ENCODE assay signal across 8 cellular contexts in genomic region chr10:17470246-17470645, GRCh38. TPM values are rescaled to one million over a fixed set of nuclear protein-coding genes. Genes with fewer than 3 reads are reported as not detected.
"Had no signal": no experiment of that assay in that cellular context is flagged by ENCODE, and none has a peak within 500 bp of the region (broad histone marks: within the 10 kb centered on the region; RNA-seq: fewer than 3 reads in every experiment).

No MANE protein-coding gene starts in this region.

- H3K4me3 ChIP-seq: GM12878 had no signal

- ATAC-seq: GM12878 had no signal

- DNase-seq: GDM1, GF-D8 had no signal

- FAIRE-seq: G401.6, GM12878, GM12891, GM12892, GM18507, GM19239 had no signal

RNA-seq across cellular contexts. Expression of gene ST8SIA6, which starts 15.9 kb away (rescaled TPM):
- total RNA-seq: GM12878 had no signal
